Comparison of ENCODE assay signal across 21 cellular contexts in genomic region chr1:12083766-12084165, GRCh38. TPM values are rescaled to one million over a fixed set of nuclear protein-coding genes. Genes with fewer than 3 reads are reported as not detected.
DNase-seq lines count a peak whose midpoint lies in the region; ATAC-seq, FAIRE-seq and TF ChIP-seq lines count a peak whose summit lies in the region.
"Had no signal": no experiment of that assay in that cellular context is flagged by ENCODE, and none has a peak within 500 bp of the region (broad histone marks: within the 10 kb centered on the region; RNA-seq: fewer than 3 reads in every experiment).

No MANE protein-coding gene starts in this region.

- H4K91ac ChIP-seq in H9 (ENCODE audit: insufficient read length, low read depth, low read length) = no peak overlapping the region

- H3K4me1 Mint-ChIP-seq in astrocyte (ENCODE audit: low read depth, unreplicated experiment) (peaks cover 1% of the 10 kb centered on the region), H9 (peaks cover 8 to 14% of the 10 kb centered on the region in 2 experiments)

- H2BK20ac ChIP-seq in H9 (ENCODE audit: low read depth, low read length, poor library complexity, severe bottlenecking) = no peak overlapping the region

- no peak overlapping the region for H2BK12ac ChIP-seq in H9 (ENCODE audit: insufficient read length, low read depth, low read length)

- no peak overlapping the region for H2BK120ac ChIP-seq in H9 (ENCODE audit: low read depth, low read length, poor library complexity, severe bottlenecking)

- H3K4me3 Mint-ChIP-seq in astrocyte (ENCODE audit: unreplicated experiment) (no peak overlapping the region), H9 (no peak overlapping the region)
- H3K4me3 Mint-ChIP-seq: activated B cell treated with CpG ODN at 0.5 μM for 24 hours; activated naive CD8-positive, alpha-beta T cell; activated T-cell treated with anti-CD3 and anti-CD28 coated beads, Interleukin-2, amount 50 U/mL, for 4 hours; T-helper 17 cell had no signal

- H3K4me3 ChIP-seq in AG04450 (ENCODE audit: low read depth, low read length) (no peak overlapping the region), astrocyte (ENCODE audit: insufficient read depth, low read depth, low read length) (no peak overlapping the region)
- H3K4me3 ChIP-seq: left lung had no signal

- no peak overlapping the region for H3K18ac ChIP-seq in H9 (ENCODE audit: insufficient read length, low read depth, low read length)

- no peak overlapping the region for H3K23ac ChIP-seq in H9 (ENCODE audit: insufficient read length, low read depth, low read length)

- DNase-seq in AG04450 (ENCODE audit: low read depth, low spot score) (peak; percentile 45), GM18507 (ENCODE audit: extremely low spot score, insufficient read length, low read depth) (no peak), astrocyte (ENCODE audit: low read depth) (peak; percentile 86), iris pigment epithelial cell (ENCODE audit: low read depth) (peak; percentile 59), NCI-H146 treated with DMSO at 0.1 percent for 48 hours (lab: John Stamatoyannopoulos, UW; ENCODE audit: unreplicated experiment) (no peak), DMS114 treated with DMSO at 0.1 percent for 48 hours (lab: John Stamatoyannopoulos, UW; ENCODE audit: unreplicated experiment) (no peak), left ventricle myocardium superior (no peak), H9 (no peak)
- DNase-seq: activated B cell treated with CpG ODN at 0.5 μM for 24 hours; activated T-cell treated with anti-CD3 and anti-CD28 coated beads, Interleukin-2, amount 50 U/mL, for 4 hours; glutamatergic neuron; left lung; NCI-H1436; NCI-H2171 treated with DMSO at 0.1 percent for 48 hours; NCI-H82; retina; T-helper 17 cell had no signal

- no peak overlapping the region for H4K8ac ChIP-seq in H9 (replicated peaks; ENCODE audit: insufficient read length, low read depth, low read length)

- TF ChIP-seq CTCF in AG04450 (IDR thresholded peaks at IDR 0.05; ENCODE audit: low read depth, low read length) = no peak
- TF ChIP-seq CTCF in astrocyte (IDR thresholded peaks at IDR 0.05; ENCODE audit: insufficient read depth, low read depth, low read length) = no peak
- no peak for TF ChIP-seq CTCF in H9 (conservative IDR thresholded peaks at IDR 0.05)

- ATAC-seq in left ventricle myocardium superior = no peak
- ATAC-seq: activated T-cell treated with anti-CD3 and anti-CD28 coated beads, Interleukin-2, amount 50 U/mL, for 4 hours; HepG2; left lung; T-helper 17 cell had no signal

- no peak overlapping the region for H2AK5ac ChIP-seq in H9 (ENCODE audit: insufficient read length, low read length)

- H3K14ac ChIP-seq in H9 (ENCODE audit: insufficient read depth, low read length) = no peak overlapping the region

- H3K27ac ChIP-seq in AG04450 (ENCODE audit: low read depth, low read length) (peak overlapping the region; percentile 57), astrocyte (ENCODE audit: low read depth, low read length) (no peak overlapping the region), H9 (ENCODE audit: insufficient read length, low read depth, low read length) (no peak overlapping the region)
- H3K27ac ChIP-seq: left lung had no signal

- H3K4me2 ChIP-seq in astrocyte (ENCODE audit: low read length) = no peak overlapping the region
- H3K4me2 ChIP-seq in H9 (ENCODE audit: insufficient read depth, insufficient read length, low read length) = no peak overlapping the region

- H3K27ac Mint-ChIP-seq in astrocyte (ENCODE audit: unreplicated experiment) (no peak overlapping the region), H9 (no peak overlapping the region)
- H3K27ac Mint-ChIP-seq: activated B cell treated with CpG ODN at 0.5 μM for 24 hours; activated naive CD8-positive, alpha-beta T cell; T-helper 17 cell had no signal

- peaks cover 4% of the 10 kb centered on the region for H3K23me2 ChIP-seq in H9 (ENCODE audit: insufficient read length, low read depth, low read length, poor library complexity, severe bottlenecking)

- H3K27me3 ChIP-seq in AG04450 (ENCODE audit: control insufficient read depth, insufficient read depth, low read length) (peaks cover 4% of the 10 kb centered on the region), astrocyte (ENCODE audit: insufficient read depth, low read length) (peaks cover 3% of the 10 kb centered on the region), H9 (ENCODE audit: insufficient read depth, low read length) (no peaks in the 10 kb centered on the region)

- no peaks in the 10 kb centered on the region for H3K36me3 ChIP-seq in astrocyte (ENCODE audit: insufficient read depth, low read length)
- H3K36me3 ChIP-seq: left lung had no signal

- H3K27me3 Mint-ChIP-seq in astrocyte (ENCODE audit: low read depth, unreplicated experiment) = peaks cover 10% of the 10 kb centered on the region
- peaks cover 9% of the 10 kb centered on the region for H3K27me3 Mint-ChIP-seq in H9 (ENCODE audit: low read depth)
- H3K27me3 Mint-ChIP-seq: activated B cell treated with CpG ODN at 0.5 μM for 24 hours; activated naive CD8-positive, alpha-beta T cell had no signal

- H3K9me3 Mint-ChIP-seq in astrocyte (ENCODE audit: unreplicated experiment) (peaks cover 21% of the 10 kb centered on the region), H9 (peaks cover 6 to 9% of the 10 kb centered on the region in 2 experiments)

- no peaks in the 10 kb centered on the region for H3K79me1 ChIP-seq in H9 (ENCODE audit: insufficient read depth, low read depth, low read length, poor library complexity, severe bottlenecking)

- no peak overlapping the region for H2AFZ ChIP-seq in astrocyte (ENCODE audit: low read depth, low read length)
- H2AFZ ChIP-seq in H9 (ENCODE audit: low read length) = no peak overlapping the region

- intact Hi-C loops in left ventricle myocardium superior (cut with micrococcal nuclease) = no loop called here

- no peaks in the 10 kb centered on the region for H3K4me1 ChIP-seq in astrocyte (ENCODE audit: insufficient read depth, low read length)
- H3K4me1 ChIP-seq in H9 (ENCODE audit: insufficient read depth, low read length) = no peaks in the 10 kb centered on the region
- H3K4me1 ChIP-seq: left lung had no signal

- H2BK15ac ChIP-seq in H9 (ENCODE audit: low read depth, low read length) = no peak overlapping the region

- no CpG with 5 or more reads among the region's 8 CpGs for WGBS in H9 (ENCODE audit: extremely low coverage, insufficient read length, low lambda C conversion rate)

- H3K4ac ChIP-seq in H9 (ENCODE audit: low read depth, low read length) = no peak overlapping the region

- no peak overlapping the region for H3T11ph ChIP-seq in H9 (ENCODE audit: low read length)

- POLR2A ChIA-PET in AG04450 (lab: Yijun Ruan, JAX) = no interaction called here

- FAIRE-seq in GM18507 (lab: Jason Lieb, UNC) (peak; percentile 44), astrocyte (lab: Jason Lieb, UNC) (no peak)
- FAIRE-seq: bronchial epithelial cell, HepG2 had no signal

- CTCF ChIA-PET in AG04450 (lab: Charles Lee) = no interaction called here

- H4K20me1 ChIP-seq in astrocyte (ENCODE audit: insufficient read depth, low read length) (no peaks in the 10 kb centered on the region), H9 (ENCODE audit: control insufficient read depth, insufficient read depth, insufficient read length) (no peaks in the 10 kb centered on the region)

- H3K9ac ChIP-seq in astrocyte (ENCODE audit: low read length) (no peak overlapping the region), H9 (ENCODE audit: extremely low read depth, insufficient read length, low read length) (no peak overlapping the region)

- H3K79me2 ChIP-seq in astrocyte (ENCODE audit: insufficient read depth, low read length) = no peaks in the 10 kb centered on the region
- H3K79me2 ChIP-seq in H9 (ENCODE audit: insufficient read depth, low read length) = no peaks in the 10 kb centered on the region

- peaks cover 9% of the 10 kb centered on the region; the same call in 1 of the 2 replicates for H3K9me3 ChIP-seq in AG04450 (ENCODE audit: control insufficient read depth, insufficient read depth, low read length)
- peaks cover 3% of the 10 kb centered on the region for H3K9me3 ChIP-seq in astrocyte (ENCODE audit: insufficient read depth, low read depth, low read length)
- H3K9me3 ChIP-seq in H9 (ENCODE audit: control insufficient read depth, low read depth, low read length) = no peaks in the 10 kb centered on the region

- no peak overlapping the region for H2BK5ac ChIP-seq in H9 (ENCODE audit: insufficient read length, low read length)

- no peak overlapping the region for H3K56ac ChIP-seq in H9 (ENCODE audit: insufficient read length, low read depth, low read length)

- H4K5ac ChIP-seq in H9 (ENCODE audit: insufficient read length, low read depth, low read length) = no peak overlapping the region

- H3K36me3 Mint-ChIP-seq in astrocyte (ENCODE audit: low read depth, unreplicated experiment) (no peaks in the 10 kb centered on the region), H9 (ENCODE audit: insufficient read depth in 1 of 3, low read depth in 3 of 3) (peaks cover 8 to 23% (median 17%) of the 10 kb centered on the region in 3 experiments)

RNA-seq across cellular contexts. Expression of gene TNFRSF8, which starts 20.7 kb away (rescaled TPM):
- 0.22 and 0.27 TPM in 2 replicates for polyA plus RNA-seq in AG04450 (2011; rRNA removed)
- polyA minus RNA-seq in AG04450 (2011; rRNA and poly(A)+ RNA removed) = 0.04 and 0.51 TPM in 2 replicates
- total RNA-seq in astrocyte = 0.16 and 0.22 TPM in 2 replicates
- total RNA-seq in left ventricle myocardium superior = 1.2 TPM
- total RNA-seq in H9 (2021) = 2.9 and 3.2 TPM in 2 replicates
- total RNA-seq: bronchial epithelial cell, HepG2, temporal lobe had no signal
- polyA plus RNA-seq: HepG2 had no signal

Comparison
In these comparisons a context has a peak if more than half of its experiments do, and no peak if none do; other contexts are left out.
1. DNase-seq: peak in AG04450 (single experiment), astrocyte (single experiment) and iris pigment epithelial cell (single experiment); none in GM18507 (single experiment), NCI-H146 treated with DMSO at 0.1 percent for 48 hours (single experiment), DMS114 treated with DMSO at 0.1 percent for 48 hours (single experiment), left ventricle myocardium superior (single experiment) and H9 (single experiment).